ENCODE assay signal across 26 cellular contexts in genomic region chr20:15560936-15561531, GRCh38.
DNase-seq lines count a peak whose midpoint lies in the region; ATAC-seq, FAIRE-seq and TF ChIP-seq lines count a peak whose summit lies in the region.
"Had no signal": no experiment of that assay in that cellular context is flagged by ENCODE, and none has a peak within 500 bp of the region (broad histone marks: within the 10 kb centered on the region; RNA-seq: fewer than 3 reads in every experiment).

No MANE protein-coding gene starts in this region.

- no peaks in the 10 kb centered on the region for H4K20me1 ChIP-seq in GM23338 (replicated peaks; ENCODE audit: insufficient read depth)

- DNase-seq in GM23338 (ENCODE audit: low spot score) (peak; percentile 2), SK-N-MC (ENCODE audit: low read depth, low spot score) (no peak), GM13977 (ENCODE audit: low spot score) (no peak), GM12891 (ENCODE audit: insufficient read length, low spot score) (no peak)
- no peak for DNase-seq in natural killer cell treated with Interleukin-12 subunit alpha and Interleukin-12 subunit beta and Interleukin-15 and Interleukin-18, amount 100 ng/mL, for 72 hours (ENCODE audit: low spot score)
- DNase-seq in activated CD8-positive, alpha-beta memory T cell treated with anti-CD3 and anti-CD28 coated beads, Interleukin-2, amount 10 ng/mL, durations not matched to agents 7 days and 5 days, result no peak
- DNase-seq: CD8-positive, alpha-beta memory T cell; GF-D8; GM23248; left cardiac atrium; mesendoderm; naive thymus-derived CD4-positive, alpha-beta T cell; NCI-H187 treated with DMSO at 0.1 percent for 48 hours; NCI-H774; stimulated activated CD4-positive, alpha-beta T cell treated with anti-CD3 and anti-CD28 coated beads, Interleukin-1b, Interleukin-23, amount 100 ng/mL, for 48 hours; uterus had no signal

- no peaks in the 10 kb centered on the region for H3F3A ChIP-seq in GM23338 (replicated peaks; ENCODE audit: low read depth)

- H3K27me3 Mint-ChIP-seq in GM23338 (ENCODE audit: insufficient read depth, low read depth, poor library complexity), result no peaks in the 10 kb centered on the region
- H3K27me3 Mint-ChIP-seq in natural killer cell treated with Interleukin-12 subunit alpha and Interleukin-12 subunit beta and Interleukin-15 and Interleukin-18, amount 100 ng/mL, for 72 hours, result no peaks in the 10 kb centered on the region
- H3K27me3 Mint-ChIP-seq in activated CD8-positive, alpha-beta memory T cell treated with anti-CD3 and anti-CD28 coated beads, Interleukin-2, amount 10 ng/mL, durations not matched to agents 7 days and 5 days, result no peaks in the 10 kb centered on the region
- H3K27me3 Mint-ChIP-seq: activated T-helper 17 cell treated with anti-CD3 and anti-CD28 coated beads, Interleukin-2, amount 50 U/mL, for 72 hours; CD8-positive, alpha-beta memory T cell; central memory CD8-positive, alpha-beta T cell; naive thymus-derived CD4-positive, alpha-beta T cell had no signal

- peak overlapping the region; percentile 49 for H3K27ac Mint-ChIP-seq in GM23338
- H3K27ac Mint-ChIP-seq in natural killer cell treated with Interleukin-12 subunit alpha and Interleukin-12 subunit beta and Interleukin-15 and Interleukin-18, amount 100 ng/mL, for 72 hours, result no peak overlapping the region
- no peak overlapping the region for H3K27ac Mint-ChIP-seq in activated CD8-positive, alpha-beta memory T cell treated with anti-CD3 and anti-CD28 coated beads, Interleukin-2, amount 10 ng/mL, durations not matched to agents 7 days and 5 days
- H3K27ac Mint-ChIP-seq: activated naive CD4-positive, alpha-beta T cell treated with anti-CD3 and anti-CD28 coated beads, Interleukin-2, amount 50 U/mL, for 72 hours; activated T-helper 17 cell treated with anti-CD3 and anti-CD28 coated beads, Interleukin-2, amount 50 U/mL, for 72 hours; B cell; CD8-positive, alpha-beta memory T cell; naive thymus-derived CD4-positive, alpha-beta T cell had no signal

- in situ Hi-C loops in GM13977 (cut with MboI; ENCODE audit: low pct_unique_long_range_greater_than_20kb, low sequenced_read_pairs, unreplicated experiment), result no loop called here

- TF ChIP-seq CTCF in GM23338 (conservative IDR thresholded peaks at IDR 0.05; ENCODE audit: low read depth in 2 of 2), result no peak
- TF ChIP-seq CTCF in GM13977 (IDR thresholded peaks at IDR 0.05; ENCODE audit: extremely low read depth, insufficient read depth, missing control alignments), result no peak

- H3K27me3 ChIP-seq in GM23338 (ENCODE audit: insufficient read depth) (no peaks in the 10 kb centered on the region), iPS-18a (ENCODE audit: control insufficient read depth, insufficient read depth, low read length) (peaks cover 10% of the 10 kb centered on the region), rectal smooth muscle tissue (ENCODE audit: control insufficient read depth, insufficient read depth, low read length) (no peaks in the 10 kb centered on the region)
- H3K27me3 ChIP-seq: ascending aorta, uterus had no signal

- H3K36me3 ChIP-seq in GM23338 (ENCODE audit: insufficient read depth) (no peaks in the 10 kb centered on the region), SK-N-MC (ENCODE audit: insufficient read depth, low read length) (no peaks in the 10 kb centered on the region), iPS-18a (ENCODE audit: control insufficient read depth, low read depth, low read length) (no peaks in the 10 kb centered on the region), rectal smooth muscle tissue (ENCODE audit: control insufficient read depth, insufficient read depth, low read length) (no peaks in the 10 kb centered on the region)
- H3K36me3 ChIP-seq: ascending aorta, uterus had no signal

- no peaks in the 10 kb centered on the region for H3K9me3 Mint-ChIP-seq in GM23338
- peaks cover 5% of the 10 kb centered on the region for H3K9me3 Mint-ChIP-seq in natural killer cell treated with Interleukin-12 subunit alpha and Interleukin-12 subunit beta and Interleukin-15 and Interleukin-18, amount 100 ng/mL, for 72 hours
- H3K9me3 Mint-ChIP-seq in activated CD8-positive, alpha-beta memory T cell treated with anti-CD3 and anti-CD28 coated beads, Interleukin-2, amount 10 ng/mL, durations not matched to agents 7 days and 5 days (ENCODE audit: low read depth), result peaks cover 5% of the 10 kb centered on the region

- H2AFZ ChIP-seq in GM23338, result no peak overlapping the region
- H2AFZ ChIP-seq: GM23248 had no signal

- peak overlapping the region; percentile 30; the same call in 1 of the 3 replicates for H3K4me3 Mint-ChIP-seq in GM23338
- no peak overlapping the region for H3K4me3 Mint-ChIP-seq in natural killer cell treated with Interleukin-12 subunit alpha and Interleukin-12 subunit beta and Interleukin-15 and Interleukin-18, amount 100 ng/mL, for 72 hours
- H3K4me3 Mint-ChIP-seq in activated CD8-positive, alpha-beta memory T cell treated with anti-CD3 and anti-CD28 coated beads, Interleukin-2, amount 10 ng/mL, durations not matched to agents 7 days and 5 days, result no peak overlapping the region
- H3K4me3 Mint-ChIP-seq: activated T-helper 17 cell treated with anti-CD3 and anti-CD28 coated beads, Interleukin-2, amount 50 U/mL, for 72 hours; B cell; CD8-positive, alpha-beta memory T cell; central memory CD8-positive, alpha-beta T cell; naive thymus-derived CD4-positive, alpha-beta T cell had no signal

- peaks cover 14% of the 10 kb centered on the region for H3K9me2 ChIP-seq in GM23338 (ENCODE audit: insufficient read depth)

- CTCF ChIA-PET in activated CD8-positive, alpha-beta memory T cell treated with anti-CD3 and anti-CD28 coated beads, Interleukin-2, amount 10 ng/mL, durations not matched to agents 7 days and 5 days (lab: Charles Lee), result no interaction called here

- peak; percentile 74 for ATAC-seq in GM23338
- no peak for ATAC-seq in natural killer cell treated with Interleukin-12 subunit alpha and Interleukin-12 subunit beta and Interleukin-15 and Interleukin-18, amount 100 ng/mL, for 72 hours
- ATAC-seq in activated CD8-positive, alpha-beta memory T cell treated with anti-CD3 and anti-CD28 coated beads, Interleukin-2, amount 10 ng/mL, durations not matched to agents 7 days and 5 days, result no peak
- ATAC-seq: activated naive CD4-positive, alpha-beta T cell treated with anti-CD3 and anti-CD28 coated beads, Interleukin-2, amount 50 U/mL, for 72 hours; activated T-helper 17 cell treated with anti-CD3 and anti-CD28 coated beads, Interleukin-2, amount 50 U/mL, for 72 hours; naive thymus-derived CD4-positive, alpha-beta T cell had no signal

- H3K27ac ChIP-seq in GM23338 (ENCODE audit: low read depth) (0 out of 2 replicates have a peak overlapping the region, but pooled peaks have one; percentile 9), SK-N-MC (peak overlapping the region; percentile 92), iPS-18a (ENCODE audit: low read length) (no peak overlapping the region), rectal smooth muscle tissue (ENCODE audit: low read depth, low read length) (peak overlapping the region; percentile 10)
- H3K27ac ChIP-seq: ascending aorta, GM23248, RWPE1, skin epidermis, uterus, VCaP had no signal

- peaks cover 11% of the 10 kb centered on the region; the same call in 2 of the 3 replicates for H3K36me3 Mint-ChIP-seq in GM23338 (ENCODE audit: low read depth)
- H3K36me3 Mint-ChIP-seq in natural killer cell treated with Interleukin-12 subunit alpha and Interleukin-12 subunit beta and Interleukin-15 and Interleukin-18, amount 100 ng/mL, for 72 hours, result no peaks in the 10 kb centered on the region
- no peaks in the 10 kb centered on the region for H3K36me3 Mint-ChIP-seq in activated CD8-positive, alpha-beta memory T cell treated with anti-CD3 and anti-CD28 coated beads, Interleukin-2, amount 10 ng/mL, durations not matched to agents 7 days and 5 days
- H3K36me3 Mint-ChIP-seq: activated naive CD4-positive, alpha-beta T cell treated with anti-CD3 and anti-CD28 coated beads, Interleukin-2, amount 50 U/mL, for 72 hours; CD8-positive, alpha-beta memory T cell; naive thymus-derived CD4-positive, alpha-beta T cell had no signal

- H3K9me3 ChIP-seq in SK-N-MC (ENCODE audit: low read depth, low read length) (no peaks in the 10 kb centered on the region; the same call in 1 of the 2 replicates), iPS-18a (ENCODE audit: control insufficient read depth, low read depth, low read length) (no peaks in the 10 kb centered on the region)
- H3K9me3 ChIP-seq: ascending aorta, uterus had no signal

- no peak for FAIRE-seq in GM12891 (lab: Jason Lieb, UNC)

- 0 out of 2 replicates have a peak overlapping the region, but pooled peaks have one; percentile 16 for H3K4me2 ChIP-seq in GM23338

- H3K4me1 ChIP-seq in GM23338 (ENCODE audit: insufficient read depth) (peaks cover 26% of the 10 kb centered on the region), iPS-18a (ENCODE audit: control insufficient read depth, low read depth, low read length) (peaks cover 32% of the 10 kb centered on the region), rectal smooth muscle tissue (ENCODE audit: control insufficient read depth, insufficient read depth, low read length) (peaks cover 11% of the 10 kb centered on the region)
- H3K4me1 ChIP-seq: ascending aorta, uterus had no signal

- H3K9ac ChIP-seq in SK-N-MC (ENCODE audit: insufficient read length) (peak overlapping the region; percentile 44), iPS-18a (ENCODE audit: low read length) (peak overlapping the region; percentile 7), rectal smooth muscle tissue (ENCODE audit: low read length) (no peak overlapping the region)
- H3K9ac ChIP-seq: GM23248 had no signal

- H3K4me1 Mint-ChIP-seq in GM23338, result peaks cover 39% of the 10 kb centered on the region
- no peaks in the 10 kb centered on the region for H3K4me1 Mint-ChIP-seq in natural killer cell treated with Interleukin-12 subunit alpha and Interleukin-12 subunit beta and Interleukin-15 and Interleukin-18, amount 100 ng/mL, for 72 hours (ENCODE audit: low read depth in 2 of 2)
- no peaks in the 10 kb centered on the region for H3K4me1 Mint-ChIP-seq in activated CD8-positive, alpha-beta memory T cell treated with anti-CD3 and anti-CD28 coated beads, Interleukin-2, amount 10 ng/mL, durations not matched to agents 7 days and 5 days
- H3K4me1 Mint-ChIP-seq: activated T-helper 17 cell treated with anti-CD3 and anti-CD28 coated beads, Interleukin-2, amount 50 U/mL, for 72 hours; CD8-positive, alpha-beta memory T cell; central memory CD8-positive, alpha-beta T cell; naive thymus-derived CD4-positive, alpha-beta T cell had no signal

- H3K79me2 ChIP-seq in GM23338 (replicated peaks; ENCODE audit: insufficient read depth), result no peaks in the 10 kb centered on the region

- no peak for TF ChIP-seq POLR2A in GM12891 (IDR thresholded peaks at IDR 0.05; ENCODE audit: low read depth, low read length)

- H3K4me3 ChIP-seq in GM23338 (no peak overlapping the region), SK-N-MC (peak overlapping the region; percentile 44), iPS-18a (ENCODE audit: low read length) (no peak overlapping the region), rectal smooth muscle tissue (ENCODE audit: low read length) (no peak overlapping the region)
- H3K4me3 ChIP-seq: ascending aorta, GM23248, skin epidermis, uterus had no signal

TF ChIP-seq in GM12891, 5 proteins besides CTCF, POLR2A, EP300 and RAD21 (continues in another document):
- TF ChIP-seq TAF1 (IDR thresholded peaks at IDR 0.05; ENCODE audit: low read depth, low read length) (no peak), SPI1 (IDR thresholded peaks at IDR 0.05; ENCODE audit: low read depth, low read length) (no peak), PAX5 (IDR thresholded peaks at IDR 0.05; ENCODE audit: insufficient read depth, low read length, severe bottlenecking) (no peak)
